In genomic region chr1:167936068-167936929, GRCh38 we compare ENCODE assay signal across 7 cellular contexts. TPM values are rescaled to one million over a fixed set of nuclear protein-coding genes. Genes with fewer than 3 reads are reported as not detected.
A peak's percentile ranks its signal among the peaks of the same experiment; 100 is the strongest.
DNase-seq lines count a peak whose midpoint lies in the region; ATAC-seq and TF ChIP-seq lines count a peak whose summit lies in the region.

A gene with protein sequence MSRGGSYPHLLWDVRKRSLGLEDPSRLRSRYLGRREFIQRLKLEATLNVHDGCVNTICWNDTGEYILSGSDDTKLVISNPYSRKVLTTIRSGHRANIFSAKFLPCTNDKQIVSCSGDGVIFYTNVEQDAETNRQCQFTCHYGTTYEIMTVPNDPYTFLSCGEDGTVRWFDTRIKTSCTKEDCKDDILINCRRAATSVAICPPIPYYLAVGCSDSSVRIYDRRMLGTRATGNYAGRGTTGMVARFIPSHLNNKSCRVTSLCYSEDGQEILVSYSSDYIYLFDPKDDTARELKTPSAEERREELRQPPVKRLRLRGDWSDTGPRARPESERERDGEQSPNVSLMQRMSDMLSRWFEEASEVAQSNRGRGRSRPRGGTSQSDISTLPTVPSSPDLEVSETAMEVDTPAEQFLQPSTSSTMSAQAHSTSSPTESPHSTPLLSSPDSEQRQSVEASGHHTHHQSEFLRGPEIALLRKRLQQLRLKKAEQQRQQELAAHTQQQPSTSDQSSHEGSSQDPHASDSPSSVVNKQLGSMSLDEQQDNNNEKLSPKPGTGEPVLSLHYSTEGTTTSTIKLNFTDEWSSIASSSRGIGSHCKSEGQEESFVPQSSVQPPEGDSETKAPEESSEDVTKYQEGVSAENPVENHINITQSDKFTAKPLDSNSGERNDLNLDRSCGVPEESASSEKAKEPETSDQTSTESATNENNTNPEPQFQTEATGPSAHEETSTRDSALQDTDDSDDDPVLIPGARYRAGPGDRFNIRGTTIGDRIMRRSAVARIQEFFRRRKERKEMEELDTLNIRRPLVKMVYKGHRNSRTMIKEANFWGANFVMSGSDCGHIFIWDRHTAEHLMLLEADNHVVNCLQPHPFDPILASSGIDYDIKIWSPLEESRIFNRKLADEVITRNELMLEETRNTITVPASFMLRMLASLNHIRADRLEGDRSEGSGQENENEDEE (plus strand): TSS chr1:167936683. CDS start chr1:167936912, 229 bp downstream.

- no peaks in the 10 kb centered on the region for H3K27me3 ChIP-seq in hepatocyte

- H2AFZ ChIP-seq in hepatocyte: peak within 1 kb of the TSS; percentile 82

- peaks cover 17% of the 10 kb centered on the region for H3K4me1 ChIP-seq in hepatocyte (ENCODE audit: insufficient read depth)

- under 1% methylated on average over 37 of the region's 58 CpGs for WGBS in hepatocyte (ENCODE audit: low lambda C conversion rate, missing lambda C conversion rate)

- peak; percentile 56 for ATAC-seq in GM18508 (IDR thresholded peaks at IDR 0.05; ENCODE audit: insufficient read depth, unreplicated experiment)
- peak; percentile 81 for ATAC-seq in HG03025 (IDR thresholded peaks at IDR 0.05; ENCODE audit: low FRiP score, unreplicated experiment)

- H3K9me2 ChIP-seq in hepatocyte (replicated peaks; ENCODE audit: insufficient read depth): no peaks in the 10 kb centered on the region

- H3K4me3 ChIP-seq in hepatocyte: peak within 1 kb of the TSS; percentile 97

- no peaks in the 10 kb centered on the region for H3K36me3 ChIP-seq in hepatocyte (replicated peaks; ENCODE audit: insufficient read depth, low read depth)

- no peak for TF ChIP-seq CTCF in hepatocyte (IDR thresholded peaks at IDR 0.05; ENCODE audit: poor library complexity)

- H4K20me1 ChIP-seq in hepatocyte (ENCODE audit: insufficient read depth, poor library complexity, severe bottlenecking): peaks cover 21% of the 10 kb centered on the region

- peak within 1 kb of the TSS; percentile 78 for H3K4me2 ChIP-seq in hepatocyte

- H3K79me2 ChIP-seq in hepatocyte: peaks cover 84% of the 10 kb centered on the region

- H3K27ac ChIP-seq in hepatocyte: peak within 1 kb of the TSS; percentile 99

- H3K9me3 ChIP-seq in hepatocyte (ENCODE audit: low read depth): no peaks in the 10 kb centered on the region

- peak; percentile 99 for DNase-seq in NCI-H2081 (lab: John Stamatoyannopoulos, UW)
- DNase-seq in T1000 (lab: John Stamatoyannopoulos, UW): peak; percentile 94
- DNase-seq in astrocyte of the hippocampus (ENCODE audit: low read depth, low spot score): peak; percentile 99
- peak; percentile 99 for DNase-seq in hepatocyte (ENCODE audit: low spot score)
- peak; percentile 98 for DNase-seq in renal cortical epithelial cell (ENCODE audit: low read depth)

RNA-seq across cellular contexts. Expression of the gene that starts here (rescaled TPM):
- total RNA-seq in hepatocyte (69.4 and 72.8 TPM in 2 replicates), renal cortical epithelial cell (88.4 and 169 TPM in 2 replicates)
- polyA plus RNA-seq in hepatocyte: 50.3 and 62.7 TPM in 2 replicates

Comparison
In these comparisons a context has a peak if more than half of its experiments do, and no peak if none do; other contexts are left out.
1. Peak in every context shown above with its lines: DNase-seq, ATAC-seq, H3K4me3 ChIP-seq and H3K27ac ChIP-seq.